Comparison of ENCODE assay signal across 1 cellular context in genomic region chr1:41394405-41394804, GRCh38.
TF ChIP-seq lines count a peak whose summit lies in the region.

No MANE protein-coding gene starts in this region.

TF ChIP-seq in WTC11, 78 proteins besides CTCF, POLR2A, EP300 and RAD21 (continued from another document):
- TF ChIP-seq ZSCAN18 (CRISPR knock-in tag; IDR thresholded peaks at IDR 0.05), result no peak
- no peak for TF ChIP-seq MAX (CRISPR knock-in tag; IDR thresholded peaks at IDR 0.05)
- no peak for TF ChIP-seq ARID4B (CRISPR knock-in tag; IDR thresholded peaks at IDR 0.05; ENCODE audit: borderline replicate concordance)
- TF ChIP-seq ZNF317 (CRISPR knock-in tag; IDR thresholded peaks at IDR 0.05; ENCODE audit: borderline replicate concordance, low read depth), result no peak
